In genomic region chr16:79417465-79418093, GRCh38 we compare ENCODE assay signal across 16 cellular contexts.
"Had no signal": no experiment of that assay in that cellular context is flagged by ENCODE, and none has a peak within 500 bp of the region (broad histone marks: within the 10 kb centered on the region; RNA-seq: fewer than 3 reads in every experiment).

No MANE protein-coding gene starts in this region.

- H3K36me3 Mint-ChIP-seq: T-cell had no signal

- H3K27me3 Mint-ChIP-seq: activated T-helper 17 cell treated with anti-CD3 and anti-CD28 coated beads, Interleukin-2, amount 50 U/mL, for 72 hours had no signal

- DNase-seq: activated CD4-positive, alpha-beta T cell treated with anti-CD3 and anti-CD28 coated beads for 1 hour; activated CD4-positive, alpha-beta T cell treated with anti-CD3 and anti-CD28 coated beads, Interleukin-2, amount 50 U/mL, for 48 hours; activated naive CD4-positive, alpha-beta T cell treated with Interleukin-2 at 50 U/mL for 16 hours; dermis blood vessel endothelial cell; erythroblast; hypothalamus; nucleus accumbens; psoas muscle; SK-N-SH; stimulated activated CD4-positive, alpha-beta T cell treated with anti-CD3 and anti-CD28 coated beads, Interleukin-12 subunit alpha, Interleukin-12 subunit beta, amount 100 ng/mL, for 4 hours; stimulated activated CD4-positive, alpha-beta T cell treated with anti-CD3 and anti-CD28 coated beads, Interleukin-2, amount 100 ng/mL, for 24 hours; stomach; T-cell; T1000 had no signal

- H3K27ac Mint-ChIP-seq: activated T-helper 17 cell treated with anti-CD3 and anti-CD28 coated beads, Interleukin-2, amount 50 U/mL, for 72 hours had no signal

- ATAC-seq: activated T-helper 17 cell treated with anti-CD3 and anti-CD28 coated beads, Interleukin-2, amount 50 U/mL, for 72 hours; psoas muscle; T-cell had no signal

- H3K4me3 ChIP-seq: lung, psoas muscle, stomach had no signal

- H3K9me3 ChIP-seq: psoas muscle, SK-N-SH, stomach had no signal

- H3K4me1 ChIP-seq: psoas muscle had no signal

- H3K9me3 Mint-ChIP-seq: activated T-helper 17 cell treated with anti-CD3 and anti-CD28 coated beads, Interleukin-2, amount 50 U/mL, for 72 hours; T-cell had no signal

- H3K27me3 ChIP-seq: stomach had no signal

- H3K36me3 ChIP-seq: stomach had no signal

- H3K27ac ChIP-seq: psoas muscle, stomach had no signal
